8 cellular contexts compared by ENCODE assay signal in genomic region chr17:31561469-31562412, GRCh38.
DNase-seq lines count a peak whose midpoint lies in the region; ATAC-seq and TF ChIP-seq lines count a peak whose summit lies in the region.

No MANE protein-coding gene starts in this region.

- peak overlapping the region; percentile 85 for H3K27ac ChIP-seq in muscle layer of colon (ENCODE audit: low read depth, low read length)

- in situ Hi-C loops in KBM-7 (cut with MboI; ENCODE audit: low pct_unique_long_range_greater_than_20kb, low sequenced_read_pairs) = no loop called here

- H3K36me3 Mint-ChIP-seq in chondrocyte (ENCODE audit: low read depth) = no peaks in the 10 kb centered on the region

- no peaks in the 10 kb centered on the region for H3K27me3 ChIP-seq in muscle layer of colon (ENCODE audit: control insufficient read depth in 1 of 2, insufficient read depth in 2 of 2, low read length in 2 of 2)

- H3K27me3 Mint-ChIP-seq in chondrocyte (ENCODE audit: low read depth) = no peaks in the 10 kb centered on the region

- no peaks in the 10 kb centered on the region for H3K9me3 ChIP-seq in muscle layer of colon (ENCODE audit: low read length)

- peaks cover 58% of the 10 kb centered on the region for H3K4me1 ChIP-seq in muscle layer of colon (ENCODE audit: insufficient read depth, low read length)

- H3K9ac ChIP-seq in muscle layer of colon (ENCODE audit: low read length) = no peak overlapping the region

- H3K4me3 ChIP-seq in AG09309 (ENCODE audit: control insufficient read depth, low read depth, low read length) (peak overlapping the region; percentile 96), muscle layer of colon (ENCODE audit: low read depth in 1 of 2, low read length in 2 of 2) (peak overlapping the region in 1 of 2 donors; percentile 59)

- no peaks in the 10 kb centered on the region for H3K9me3 Mint-ChIP-seq in chondrocyte (ENCODE audit: low read depth)

- peaks cover 59% of the 10 kb centered on the region for H3K4me1 Mint-ChIP-seq in chondrocyte (ENCODE audit: low read depth)

- H3K36me3 ChIP-seq in muscle layer of colon (ENCODE audit: insufficient read depth, low read length) = no peaks in the 10 kb centered on the region

- TF ChIP-seq CTCF in AG09309 (IDR thresholded peaks at IDR 0.05; ENCODE audit: control insufficient read depth, insufficient read depth, low read depth, low read length, missing control alignments) (no peak), chondrocyte (IDR thresholded peaks at IDR 0.05) (no peak)

- DNase-seq in AG09309 (ENCODE audit: low read depth) = no peak
- DNase-seq in KBM-7 = peak; percentile 54
- DNase-seq in chondrocyte (ENCODE audit: low spot score) = no peak
- DNase-seq in T-helper 9 cell = no peak

- H3K4me3 Mint-ChIP-seq in chondrocyte (ENCODE audit: unreplicated experiment) = peak overlapping the region; percentile 79

- no peak for ATAC-seq in HG02759 (IDR thresholded peaks at IDR 0.05; ENCODE audit: unreplicated experiment)
- no peak for ATAC-seq in HG02610 (IDR thresholded peaks at IDR 0.05; ENCODE audit: unreplicated experiment)
- ATAC-seq in GM21528 (IDR thresholded peaks at IDR 0.05; ENCODE audit: low FRiP score, unreplicated experiment) = no peak

- peak overlapping the region; percentile 84 for H3K27ac Mint-ChIP-seq in chondrocyte (ENCODE audit: unreplicated experiment)
